30 cellular contexts compared by ENCODE assay signal in the genomic region with DNA sequence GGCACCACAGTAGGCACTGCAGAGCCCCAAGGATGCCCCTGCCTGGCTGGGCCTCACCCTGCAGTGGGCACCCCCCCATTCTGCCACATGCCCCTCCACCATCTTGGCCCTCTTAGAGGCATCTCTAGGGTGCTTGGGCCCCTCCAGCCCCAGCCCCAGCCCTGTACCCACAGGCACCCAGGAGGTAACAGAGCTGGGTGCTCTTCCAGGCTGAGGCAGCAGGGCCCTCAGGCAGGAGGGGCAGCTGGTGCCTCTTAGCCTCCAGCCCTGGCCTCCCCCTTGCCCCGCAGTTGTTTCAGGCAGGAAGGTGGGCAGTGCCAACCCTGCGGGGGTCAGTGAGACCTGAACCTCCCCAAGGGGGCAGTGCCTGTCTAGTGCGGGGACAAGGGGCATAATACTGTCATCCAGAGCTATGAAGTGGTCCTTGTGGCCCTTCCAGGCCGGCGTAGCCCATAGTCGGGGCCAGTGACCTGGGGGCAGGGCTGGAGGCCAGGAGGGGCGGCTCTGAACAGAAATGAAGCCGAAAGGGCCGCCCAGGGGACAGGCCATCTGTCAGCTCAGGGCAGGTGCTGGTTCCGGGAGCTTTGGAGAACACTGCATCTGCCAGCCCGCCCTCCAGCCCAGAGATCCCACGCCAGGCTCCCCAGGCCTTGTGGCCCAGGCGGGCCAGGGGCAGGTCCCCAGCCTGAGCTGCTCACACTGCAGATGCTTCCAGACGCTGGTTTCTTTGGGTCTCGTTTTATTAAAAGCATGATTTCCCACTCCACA. TPM values are rescaled to one million over a fixed set of nuclear protein-coding genes. Genes with fewer than 3 reads are reported as not detected.
"Had no signal": no experiment of that assay in that cellular context is flagged by ENCODE, and none has a peak within 500 bp of the region (broad histone marks: within the 10 kb centered on the region; RNA-seq: fewer than 3 reads in every experiment).

No MANE protein-coding gene starts in this region.

- H3K4me3 ChIP-seq: body of pancreas, cardiac muscle cell, hepatocyte, left lung, sigmoid colon, testis had no signal

- H3K4me1 ChIP-seq: foreskin keratinocyte, left lung, testis had no signal

- H3K36me3 ChIP-seq: cardiac muscle cell, left lung, sigmoid colon had no signal

- H3K27ac ChIP-seq: body of pancreas, cardiac muscle cell, foreskin keratinocyte, hepatocyte, left lung, sigmoid colon, testis, VCaP had no signal

- H3K4me2 ChIP-seq: hepatocyte had no signal

- ATAC-seq: activated CD8-positive, alpha-beta memory T cell treated with anti-CD3 and anti-CD28 coated beads, Interleukin-2, amount 10 ng/mL, durations not matched to agents 7 days and 5 days; activated CD8-positive, alpha-beta T cell treated with anti-CD3 and anti-CD28 coated beads for 36 hours; activated naive CD8-positive, alpha-beta T cell treated with anti-CD3 and anti-CD28 coated beads, Interleukin-2, amount 50 U/mL, for 24 hours; body of pancreas; foreskin keratinocyte had no signal

- H2AFZ ChIP-seq: hepatocyte had no signal

- H3K27me3 ChIP-seq: body of pancreas, cardiac muscle cell, hepatocyte, testis had no signal

- DNase-seq: activated CD4-positive, alpha-beta T cell treated with anti-CD3 and anti-CD28 coated beads, Interleukin-2, amount 10 ng/mL, durations not matched to agents 7 days and 5 days; activated CD4-positive, CD25-positive, alpha-beta regulatory T cell treated with anti-CD3 and anti-CD28 coated beads, Interleukin-2, amount 50 U/mL, for 72 hours; activated CD8-positive, alpha-beta memory T cell treated with anti-CD3 and anti-CD28 coated beads, Interleukin-2, amount 10 ng/mL, durations not matched to agents 7 days and 5 days; activated CD8-positive, alpha-beta T cell treated with anti-CD3 and anti-CD28 coated beads for 36 hours; activated effector memory CD4-positive, alpha-beta T cell treated with anti-CD3 and anti-CD28 coated beads, Interleukin-2, amount 50 U/mL, for 16 hours; activated naive CD4-positive, alpha-beta T cell treated with anti-CD3 and anti-CD28 coated beads, Interleukin-2, amount 50 U/mL, for 16 hours; activated naive CD8-positive, alpha-beta T cell treated with anti-CD3 and anti-CD28 coated beads, Interleukin-2, amount 50 U/mL, for 24 hours; activated T-cell treated with anti-CD3 and anti-CD28 coated beads for 4 hours; anterior cingulate cortex; body of pancreas; effector memory CD4-positive, alpha-beta T cell; foreskin keratinocyte; immature natural killer cell; kidney glomerular epithelial cell; mammary epithelial cell; midbrain; occipital lobe; sigmoid colon; stimulated activated CD4-positive, alpha-beta T cell treated with anti-CD3 and anti-CD28 coated beads, Interleukin-2, amount 100 ng/mL, for 48 hours; stimulated activated CD8-positive, alpha-beta memory T cell treated with anti-CD3 and anti-CD28 coated beads, Interleukin-4, amount 100 ng/mL, for 48 hours; stimulated activated naive CD4-positive, alpha-beta T cell; testis; trophoblast cell had no signal

- H3K9me3 ChIP-seq: body of pancreas, testis had no signal

RNA-seq across cellular contexts. Expression of a gene that starts 5.6 kb away (rescaled TPM):
- total RNA-seq: activated CD4-positive, alpha-beta T cell treated with anti-CD3 and anti-CD28 coated beads, Interleukin-2, amount 10 ng/mL, durations not matched to agents 7 days and 5 days; activated CD8-positive, alpha-beta memory T cell treated with anti-CD3 and anti-CD28 coated beads, Interleukin-2, amount 10 ng/mL, durations not matched to agents 7 days and 5 days; activated CD8-positive, alpha-beta T cell treated with anti-CD3 and anti-CD28 coated beads for 36 hours; body of pancreas; dermis microvascular lymphatic vessel endothelial cell; foreskin keratinocyte; hepatocyte; left lung; mammary epithelial cell; occipital lobe; sigmoid colon; testis had no signal
- polyA plus RNA-seq: esophagus, foreskin keratinocyte, immature natural killer cell, mammary epithelial cell, neural cell, sigmoid colon had no signal
